Comparison of ENCODE assay signal across 2 cellular contexts in the genomic region with DNA sequence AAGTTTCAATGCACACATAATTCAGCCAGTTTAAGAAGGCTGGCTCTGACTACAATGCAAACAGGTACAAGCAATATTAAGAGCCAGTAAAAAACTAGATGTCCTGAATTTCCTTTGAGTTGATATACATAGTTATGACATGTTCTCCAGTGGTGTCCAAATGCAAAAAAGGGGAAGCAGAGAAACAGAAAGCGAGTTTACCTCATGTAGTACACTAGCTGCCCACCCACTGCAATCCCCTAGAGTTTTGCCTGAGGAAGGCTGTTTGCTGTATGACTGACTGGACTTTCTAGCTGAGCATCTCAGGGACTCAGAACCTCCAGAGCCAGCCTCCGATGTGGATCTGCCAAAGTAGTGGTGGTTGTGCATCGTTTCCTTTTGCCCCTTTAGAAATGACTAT.
TF ChIP-seq lines count a peak whose summit lies in the region.

No MANE protein-coding gene starts in this region.

TF ChIP-seq in GM23338, 12 proteins besides CTCF, POLR2A, EP300 and RAD21 (continues in another document):
- TF ChIP-seq, protein P1, sequence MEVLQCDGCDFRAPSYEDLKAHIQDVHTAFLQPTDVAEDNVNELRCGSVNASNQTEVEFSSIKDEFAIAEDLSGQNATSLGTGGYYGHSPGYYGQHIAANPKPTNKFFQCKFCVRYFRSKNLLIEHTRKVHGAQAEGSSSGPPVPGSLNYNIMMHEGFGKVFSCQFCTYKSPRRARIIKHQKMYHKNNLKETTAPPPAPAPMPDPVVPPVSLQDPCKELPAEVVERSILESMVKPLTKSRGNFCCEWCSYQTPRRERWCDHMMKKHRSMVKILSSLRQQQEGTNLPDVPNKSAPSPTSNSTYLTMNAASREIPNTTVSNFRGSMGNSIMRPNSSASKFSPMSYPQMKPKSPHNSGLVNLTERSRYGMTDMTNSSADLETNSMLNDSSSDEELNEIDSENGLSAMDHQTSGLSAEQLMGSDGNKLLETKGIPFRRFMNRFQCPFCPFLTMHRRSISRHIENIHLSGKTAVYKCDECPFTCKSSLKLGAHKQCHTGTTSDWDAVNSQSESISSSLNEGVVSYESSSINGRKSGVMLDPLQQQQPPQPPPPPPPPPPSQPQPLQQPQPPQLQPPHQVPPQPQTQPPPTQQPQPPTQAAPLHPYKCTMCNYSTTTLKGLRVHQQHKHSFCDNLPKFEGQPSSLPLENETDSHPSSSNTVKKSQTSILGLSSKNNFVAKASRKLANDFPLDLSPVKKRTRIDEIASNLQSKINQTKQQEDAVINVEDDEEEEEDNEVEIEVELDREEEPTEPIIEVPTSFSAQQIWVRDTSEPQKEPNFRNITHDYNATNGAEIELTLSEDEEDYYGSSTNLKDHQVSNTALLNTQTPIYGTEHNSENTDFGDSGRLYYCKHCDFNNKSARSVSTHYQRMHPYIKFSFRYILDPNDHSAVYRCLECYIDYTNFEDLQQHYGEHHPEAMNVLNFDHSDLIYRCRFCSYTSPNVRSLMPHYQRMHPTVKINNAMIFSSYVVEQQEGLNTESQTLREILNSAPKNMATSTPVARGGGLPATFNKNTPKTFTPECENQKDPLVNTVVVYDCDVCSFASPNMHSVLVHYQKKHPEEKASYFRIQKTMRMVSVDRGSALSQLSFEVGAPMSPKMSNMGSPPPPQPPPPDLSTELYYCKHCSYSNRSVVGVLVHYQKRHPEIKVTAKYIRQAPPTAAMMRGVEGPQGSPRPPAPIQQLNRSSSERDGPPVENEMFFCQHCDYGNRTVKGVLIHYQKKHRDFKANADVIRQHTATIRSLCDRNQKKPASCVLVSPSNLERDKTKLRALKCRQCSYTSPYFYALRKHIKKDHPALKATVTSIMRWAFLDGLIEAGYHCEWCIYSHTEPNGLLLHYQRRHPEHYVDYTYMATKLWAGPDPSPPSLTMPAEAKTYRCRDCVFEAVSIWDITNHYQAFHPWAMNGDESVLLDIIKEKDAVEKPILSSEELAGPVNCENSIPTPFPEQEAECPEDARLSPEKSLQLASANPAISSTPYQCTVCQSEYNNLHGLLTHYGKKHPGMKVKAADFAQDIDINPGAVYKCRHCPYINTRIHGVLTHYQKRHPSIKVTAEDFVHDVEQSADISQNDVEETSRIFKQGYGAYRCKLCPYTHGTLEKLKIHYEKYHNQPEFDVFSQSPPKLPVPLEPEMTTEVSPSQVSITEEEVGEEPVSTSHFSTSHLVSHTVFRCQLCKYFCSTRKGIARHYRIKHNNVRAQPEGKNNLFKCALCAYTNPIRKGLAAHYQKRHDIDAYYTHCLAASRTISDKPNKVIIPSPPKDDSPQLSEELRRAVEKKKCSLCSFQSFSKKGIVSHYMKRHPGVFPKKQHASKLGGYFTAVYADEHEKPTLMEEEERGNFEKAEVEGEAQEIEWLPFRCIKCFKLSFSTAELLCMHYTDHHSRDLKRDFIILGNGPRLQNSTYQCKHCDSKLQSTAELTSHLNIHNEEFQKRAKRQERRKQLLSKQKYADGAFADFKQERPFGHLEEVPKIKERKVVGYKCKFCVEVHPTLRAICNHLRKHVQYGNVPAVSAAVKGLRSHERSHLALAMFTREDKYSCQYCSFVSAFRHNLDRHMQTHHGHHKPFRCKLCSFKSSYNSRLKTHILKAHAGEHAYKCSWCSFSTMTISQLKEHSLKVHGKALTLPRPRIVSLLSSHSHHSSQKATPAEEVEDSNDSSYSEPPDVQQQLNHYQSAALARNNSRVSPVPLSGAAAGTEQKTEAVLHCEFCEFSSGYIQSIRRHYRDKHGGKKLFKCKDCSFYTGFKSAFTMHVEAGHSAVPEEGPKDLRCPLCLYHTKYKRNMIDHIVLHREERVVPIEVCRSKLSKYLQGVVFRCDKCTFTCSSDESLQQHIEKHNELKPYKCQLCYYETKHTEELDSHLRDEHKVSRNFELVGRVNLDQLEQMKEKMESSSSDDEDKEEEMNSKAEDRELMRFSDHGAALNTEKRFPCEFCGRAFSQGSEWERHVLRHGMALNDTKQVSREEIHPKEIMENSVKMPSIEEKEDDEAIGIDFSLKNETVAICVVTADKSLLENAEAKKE (CRISPR knock-in tag; IDR thresholded peaks at IDR 0.05): no peak
- TF ChIP-seq, protein P2, sequence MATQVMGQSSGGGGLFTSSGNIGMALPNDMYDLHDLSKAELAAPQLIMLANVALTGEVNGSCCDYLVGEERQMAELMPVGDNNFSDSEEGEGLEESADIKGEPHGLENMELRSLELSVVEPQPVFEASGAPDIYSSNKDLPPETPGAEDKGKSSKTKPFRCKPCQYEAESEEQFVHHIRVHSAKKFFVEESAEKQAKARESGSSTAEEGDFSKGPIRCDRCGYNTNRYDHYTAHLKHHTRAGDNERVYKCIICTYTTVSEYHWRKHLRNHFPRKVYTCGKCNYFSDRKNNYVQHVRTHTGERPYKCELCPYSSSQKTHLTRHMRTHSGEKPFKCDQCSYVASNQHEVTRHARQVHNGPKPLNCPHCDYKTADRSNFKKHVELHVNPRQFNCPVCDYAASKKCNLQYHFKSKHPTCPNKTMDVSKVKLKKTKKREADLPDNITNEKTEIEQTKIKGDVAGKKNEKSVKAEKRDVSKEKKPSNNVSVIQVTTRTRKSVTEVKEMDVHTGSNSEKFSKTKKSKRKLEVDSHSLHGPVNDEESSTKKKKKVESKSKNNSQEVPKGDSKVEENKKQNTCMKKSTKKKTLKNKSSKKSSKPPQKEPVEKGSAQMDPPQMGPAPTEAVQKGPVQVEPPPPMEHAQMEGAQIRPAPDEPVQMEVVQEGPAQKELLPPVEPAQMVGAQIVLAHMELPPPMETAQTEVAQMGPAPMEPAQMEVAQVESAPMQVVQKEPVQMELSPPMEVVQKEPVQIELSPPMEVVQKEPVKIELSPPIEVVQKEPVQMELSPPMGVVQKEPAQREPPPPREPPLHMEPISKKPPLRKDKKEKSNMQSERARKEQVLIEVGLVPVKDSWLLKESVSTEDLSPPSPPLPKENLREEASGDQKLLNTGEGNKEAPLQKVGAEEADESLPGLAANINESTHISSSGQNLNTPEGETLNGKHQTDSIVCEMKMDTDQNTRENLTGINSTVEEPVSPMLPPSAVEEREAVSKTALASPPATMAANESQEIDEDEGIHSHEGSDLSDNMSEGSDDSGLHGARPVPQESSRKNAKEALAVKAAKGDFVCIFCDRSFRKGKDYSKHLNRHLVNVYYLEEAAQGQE (IDR thresholded peaks at IDR 0.05; ENCODE audit: unreplicated experiment): no peak
- TF ChIP-seq EZH2 (IDR thresholded peaks at IDR 0.05; ENCODE audit: low read depth, unreplicated experiment) (no peak), ZNF114 (CRISPR knock-in tag; IDR thresholded peaks at IDR 0.05) (no peak), POLR2AphosphoS5 (IDR thresholded peaks at IDR 0.05; ENCODE audit: low read depth) (no peak), STAT1 (IDR thresholded peaks at IDR 0.05; ENCODE audit: unreplicated experiment) (no peak), NANOG (IDR thresholded peaks at IDR 0.05; ENCODE audit: borderline replicate concordance) (no peak), JUNB (IDR thresholded peaks at IDR 0.05; ENCODE audit: unreplicated experiment) (no peak), ZNF331 (CRISPR knock-in tag; IDR thresholded peaks at IDR 0.05; ENCODE audit: low read depth) (no peak), CREB1 (CRISPR knock-in tag; IDR thresholded peaks at IDR 0.05; ENCODE audit: low read depth) (no peak), EZH2phosphoT487 (IDR thresholded peaks at IDR 0.05; ENCODE audit: unreplicated experiment) (no peak)

TF ChIP-seq in SK-N-SH treated with all-trans-retinoic acid at 6 μM for 48 hours, 23 proteins besides CTCF, POLR2A, EP300 and RAD21 (continued from another document):
- TF ChIP-seq OSR1 (CRISPR knock-in tag; IDR thresholded peaks at IDR 0.05): no peak
- TF ChIP-seq, protein P3, sequence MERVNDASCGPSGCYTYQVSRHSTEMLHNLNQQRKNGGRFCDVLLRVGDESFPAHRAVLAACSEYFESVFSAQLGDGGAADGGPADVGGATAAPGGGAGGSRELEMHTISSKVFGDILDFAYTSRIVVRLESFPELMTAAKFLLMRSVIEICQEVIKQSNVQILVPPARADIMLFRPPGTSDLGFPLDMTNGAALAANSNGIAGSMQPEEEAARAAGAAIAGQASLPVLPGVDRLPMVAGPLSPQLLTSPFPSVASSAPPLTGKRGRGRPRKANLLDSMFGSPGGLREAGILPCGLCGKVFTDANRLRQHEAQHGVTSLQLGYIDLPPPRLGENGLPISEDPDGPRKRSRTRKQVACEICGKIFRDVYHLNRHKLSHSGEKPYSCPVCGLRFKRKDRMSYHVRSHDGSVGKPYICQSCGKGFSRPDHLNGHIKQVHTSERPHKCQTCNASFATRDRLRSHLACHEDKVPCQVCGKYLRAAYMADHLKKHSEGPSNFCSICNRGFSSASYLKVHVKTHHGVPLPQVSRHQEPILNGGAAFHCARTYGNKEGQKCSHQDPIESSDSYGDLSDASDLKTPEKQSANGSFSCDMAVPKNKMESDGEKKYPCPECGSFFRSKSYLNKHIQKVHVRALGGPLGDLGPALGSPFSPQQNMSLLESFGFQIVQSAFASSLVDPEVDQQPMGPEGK (CRISPR knock-in tag; IDR thresholded peaks at IDR 0.05; ENCODE audit: borderline replicate concordance): no peak
